Comparison of ENCODE assay signal across 8 cellular contexts in genomic region chr6:43013843-43014433, GRCh38. TPM values are rescaled to one million over a fixed set of nuclear protein-coding genes. Genes with fewer than 3 reads are reported as not detected.
A peak's percentile ranks its signal among the peaks of the same experiment; 100 is the strongest.
DNase-seq lines count a peak whose midpoint lies in the region; ATAC-seq, FAIRE-seq and TF ChIP-seq lines count a peak whose summit lies in the region.

TSS of gene KLHDC3 (plus strand) at chr6:43014249. CDS start at chr6:43017193, 2,944 bp downstream.
TSS of gene MEA1 (minus strand) at chr6:43013946. CDS start at chr6:43013813, 133 bp downstream.

- peaks cover 0 to 58% (median 4%) of the 10 kb centered on the region in 3 donors for H3K36me3 Mint-ChIP-seq in naive thymus-derived CD8-positive, alpha-beta T cell

- no peaks in the 10 kb centered on the region for H4K20me1 ChIP-seq in Loucy (ENCODE audit: insufficient read depth, low read length, poor library complexity, severe bottlenecking)

- DNase-seq in EL (peak; percentile 100), H54 (ENCODE audit: insufficient read length, low spot score) (peak; percentile 95), fibroblast of mammary gland (ENCODE audit: low read depth) (peak; percentile 100)
- DNase-seq in activated T-helper 9 cell treated with anti-CD3 and anti-CD28 coated beads, Interleukin-2, amount 50 U/mL, for 16 hours (ENCODE audit: low read depth) = peak; percentile 98
- DNase-seq in naive thymus-derived CD8-positive, alpha-beta T cell = peak; percentile 93 to 100 (median 99)
- peak; percentile 90 to 100 (median 98) for DNase-seq in stimulated activated naive CD4-positive, alpha-beta T cell (lab: John Stamatoyannopoulos, UW)

- peak within 1 kb of the TSS; percentile 89 to 97 (median 94) for H3K4me3 Mint-ChIP-seq in naive thymus-derived CD8-positive, alpha-beta T cell

- peak; percentile 58 for TF ChIP-seq POLR2A in H54 (IDR thresholded peaks at IDR 0.05; ENCODE audit: low read depth, low read length)
- peak; percentile 57 for TF ChIP-seq POLR2A in Raji (IDR thresholded peaks at IDR 0.05; ENCODE audit: insufficient read depth, low read depth, low read length)

- H3K79me2 ChIP-seq in Loucy (ENCODE audit: insufficient read depth, low read length) = peaks cover 56% of the 10 kb centered on the region

- H2AFZ ChIP-seq in Loucy (ENCODE audit: low read length) = peak within 1 kb of the TSS; percentile 84

- peaks cover 36% of the 10 kb centered on the region for H3K4me1 ChIP-seq in Loucy (ENCODE audit: insufficient read depth, low read length, poor library complexity, severe bottlenecking)

- no peaks in the 10 kb centered on the region for H3K27me3 Mint-ChIP-seq in naive thymus-derived CD8-positive, alpha-beta T cell

- peaks cover 52 to 82% (median 68%) of the 10 kb centered on the region in 4 donors for H3K4me1 Mint-ChIP-seq in naive thymus-derived CD8-positive, alpha-beta T cell

- TF ChIP-seq CTCF in Loucy (conservative IDR thresholded peaks at IDR 0.05; ENCODE audit: low read length) = no peak
- no peak for TF ChIP-seq CTCF in fibroblast of mammary gland (conservative IDR thresholded peaks at IDR 0.05; ENCODE audit: control insufficient read depth, insufficient read depth, low read depth, low read length)

- peak; percentile 92 for ATAC-seq in naive thymus-derived CD8-positive, alpha-beta T cell

- H3K9me3 ChIP-seq in Loucy (ENCODE audit: insufficient read depth, low read depth, low read length) = no peaks in the 10 kb centered on the region

- peak within 1 kb of the TSS; percentile 82 for H3K4me3 ChIP-seq in Loucy (ENCODE audit: low read length, poor library complexity, severe bottlenecking)
- H3K4me3 ChIP-seq in fibroblast of mammary gland (ENCODE audit: control insufficient read depth, low read depth, low read length) = peak within 1 kb of the TSS; percentile 80

- H3F3A ChIP-seq in Loucy (ENCODE audit: low read depth) = no peaks in the 10 kb centered on the region

- POLR2A ChIA-PET in naive thymus-derived CD8-positive, alpha-beta T cell (lab: Charles Lee) = interaction anchor here (0.6 to 7.8 kb wide), 27 partner anchors 9 to 1227 kb away, joined by 3 to 109 read pairs (median 4); partner anchors contain the start of genes ABCC10, CNPY3, CUL7 and KLC4

- no peaks in the 10 kb centered on the region for H3K27me3 ChIP-seq in Loucy (ENCODE audit: insufficient read depth, low read length, poor library complexity, severe bottlenecking)

- no peaks in the 10 kb centered on the region for H3K9me2 ChIP-seq in Loucy (replicated peaks; ENCODE audit: low read depth, low read length)

- peaks cover 43% of the 10 kb centered on the region; the same call in 1 of the 2 replicates for H3K36me3 ChIP-seq in Loucy (ENCODE audit: insufficient read depth, low read length)

- peak; percentile 93 for FAIRE-seq in H54 (lab: Jason Lieb, UNC)

- peak within 1 kb of the TSS; percentile 82 to 98 (median 95) for H3K27ac Mint-ChIP-seq in naive thymus-derived CD8-positive, alpha-beta T cell

- peak within 1 kb of the TSS; percentile 91 for H3K9ac ChIP-seq in Loucy (ENCODE audit: low read depth, low read length, poor library complexity, severe bottlenecking)

- H3K4me2 ChIP-seq in Loucy (ENCODE audit: low read depth, low read length, poor library complexity, severe bottlenecking) = peak within 1 kb of the TSS; percentile 97

- no peaks in the 10 kb centered on the region for H3K9me3 Mint-ChIP-seq in naive thymus-derived CD8-positive, alpha-beta T cell

RNA-seq across cellular contexts. Expression of gene KLHDC3, which starts in this region (rescaled TPM):
- total RNA-seq in naive thymus-derived CD8-positive, alpha-beta T cell = 10 to 100 TPM; 71.6 to 77.3 TPM
- 100 to 1,000 TPM; 107 to 136 (median 117) TPM for polyA plus RNA-seq in naive thymus-derived CD8-positive, alpha-beta T cell

RNA-seq across cellular contexts. Expression of gene MEA1, which starts in this region (rescaled TPM):
- 10 to 100 TPM; 33.9 to 38.4 TPM for total RNA-seq in naive thymus-derived CD8-positive, alpha-beta T cell
- 10 to 100 TPM; 73.4 to 90.9 (median 77.5) TPM for polyA plus RNA-seq in naive thymus-derived CD8-positive, alpha-beta T cell

Comparison
In these comparisons a context has a peak if more than half of its experiments do, and no peak if none do; other contexts are left out.
1. Peak in every context shown above with its lines: DNase-seq, ATAC-seq and H3K4me3 ChIP-seq.